14 cellular contexts compared by ENCODE assay signal in genomic region chr5:172920447-172920849, GRCh38. TPM values are rescaled to one million over a fixed set of nuclear protein-coding genes. Genes with fewer than 3 reads are reported as not detected.
A peak's percentile ranks its signal among the peaks of the same experiment; 100 is the strongest.
DNase-seq lines count a peak whose midpoint lies in the region; ATAC-seq and TF ChIP-seq lines count a peak whose summit lies in the region.
"Had no signal": no experiment of that assay in that cellular context is flagged by ENCODE, and none has a peak within 500 bp of the region (broad histone marks: within the 10 kb centered on the region; RNA-seq: fewer than 3 reads in every experiment).

No MANE protein-coding gene starts in this region.

- H3K4me3 Mint-ChIP-seq in activated naive CD8-positive, alpha-beta T cell treated with anti-CD3 and anti-CD28 coated beads for 36 hours = no peak overlapping the region

- TF ChIP-seq POLR2A in esophagus muscularis mucosa (IDR thresholded peaks at IDR 0.05; ENCODE audit: low read depth) (no peak), ovary (IDR thresholded peaks at IDR 0.05) (no peak), spleen (IDR thresholded peaks at IDR 0.05) (no peak)

- no peak overlapping the region for H3K27ac Mint-ChIP-seq in activated naive CD8-positive, alpha-beta T cell treated with anti-CD3 and anti-CD28 coated beads for 36 hours

- H3K4me3 ChIP-seq in AG10803 (ENCODE audit: low read length) = no peak overlapping the region
- H3K4me3 ChIP-seq in esophagus muscularis mucosa = no peak overlapping the region
- no peak overlapping the region for H3K4me3 ChIP-seq in ovary
- H3K4me3 ChIP-seq in spleen = no peak overlapping the region
- H3K4me3 ChIP-seq: prostate gland had no signal

- H3K9me3 ChIP-seq in esophagus muscularis mucosa = no peaks in the 10 kb centered on the region
- no peaks in the 10 kb centered on the region for H3K9me3 ChIP-seq in ovary
- H3K9me3 ChIP-seq in spleen = no peaks in the 10 kb centered on the region
- H3K9me3 ChIP-seq: prostate gland had no signal

- no peak for TF ChIP-seq CTCF in AG10803 (conservative IDR thresholded peaks at IDR 0.05; ENCODE audit: low read length)
- TF ChIP-seq CTCF in esophagus muscularis mucosa (IDR thresholded peaks at IDR 0.05) = no peak
- TF ChIP-seq CTCF in omental fat pad (IDR thresholded peaks at IDR 0.05) = no peak
- no peak for TF ChIP-seq CTCF in ovary (IDR thresholded peaks at IDR 0.05)
- TF ChIP-seq CTCF in spleen (IDR thresholded peaks at IDR 0.05 in 8 of 11, conservative IDR thresholded peaks at IDR 0.05 in 3 of 11) = no peak

- H3K4me1 ChIP-seq in esophagus muscularis mucosa = peaks cover 4 to 30% (median 26%) of the 10 kb centered on the region in 4 donors
- H3K4me1 ChIP-seq in ovary (ENCODE audit: insufficient read depth) = no peaks in the 10 kb centered on the region
- H3K4me1 ChIP-seq in spleen = peaks cover 0 to 27% (median 0%) of the 10 kb centered on the region in 6 donors
- H3K4me1 ChIP-seq: prostate gland had no signal

- DNase-seq in AG10803 (ENCODE audit: low read depth) (peak; percentile 77), RKO (ENCODE audit: low spot score) (peak; percentile 54), esophagus muscularis mucosa (ENCODE audit: extremely low spot score) (no peak), omental fat pad (ENCODE audit: low spot score) (no peak), COLO668 (lab: John Stamatoyannopoulos, UW; ENCODE audit: unreplicated experiment) (no peak), ovary (no peak), spleen (no peak)
- no peak for DNase-seq in activated naive CD8-positive, alpha-beta T cell treated with anti-CD3 and anti-CD28 coated beads for 36 hours
- DNase-seq: activated CD4-positive, alpha-beta T cell treated with anti-CD3 and anti-CD28 coated beads for 48 hours; amniotic stem cell; COR-L47; KG1; stimulated activated CD8-positive, alpha-beta memory T cell treated with anti-CD3 and anti-CD28 coated beads, Interleukin-4, amount 100 ng/mL, for 48 hours had no signal

- peak overlapping the region; percentile 66 to 92 (median 84) for H3K27ac ChIP-seq in esophagus muscularis mucosa (replicated peaks in 1 of 4)
- H3K27ac ChIP-seq in ovary = no peak overlapping the region
- H3K27ac ChIP-seq in spleen = no peak overlapping the region

- 59% methylated on average over 5 of the region's 13 CpGs for WGBS in esophagus muscularis mucosa
- WGBS in ovary, 3 donors = 73 to 74% (median 73%) methylated on average over 12 to 13 of the region's 13 CpGs
- 83 to 97% (median 89%) methylated on average over 11 to 13 of the region's 13 CpGs for WGBS in spleen, 5 donors

- H3K27me3 ChIP-seq in esophagus muscularis mucosa (no peaks in the 10 kb centered on the region), ovary (no peaks in the 10 kb centered on the region), spleen (replicated peaks in 1 of 7) (no peaks in the 10 kb centered on the region)

- H3K4me1 Mint-ChIP-seq in activated naive CD8-positive, alpha-beta T cell treated with anti-CD3 and anti-CD28 coated beads for 36 hours = peaks cover 17% of the 10 kb centered on the region

- H3K36me3 Mint-ChIP-seq in activated naive CD8-positive, alpha-beta T cell treated with anti-CD3 and anti-CD28 coated beads for 36 hours = peaks cover 9% of the 10 kb centered on the region

- intact Hi-C loops in esophagus muscularis mucosa (cut with DNase I) = no loop called here
- intact Hi-C loops in ovary (cut with DNase I) = no loop called here
- intact Hi-C loops in spleen (cut with DNase I; ENCODE audit: low total_unique reads) = no loop called here

- ATAC-seq in omental fat pad (ENCODE audit: low FRiP score) = peak; percentile 62

- no peaks in the 10 kb centered on the region for H3K9me3 Mint-ChIP-seq in activated naive CD8-positive, alpha-beta T cell treated with anti-CD3 and anti-CD28 coated beads for 36 hours

- H3K36me3 ChIP-seq in esophagus muscularis mucosa (peaks cover 13 to 81% (median 60%) of the 10 kb centered on the region in 4 donors), ovary (no peaks in the 10 kb centered on the region), spleen (peaks cover 0 to 96% (median 54%) of the 10 kb centered on the region in 6 donors)

- TF ChIP-seq EP300 in esophagus muscularis mucosa (IDR thresholded peaks at IDR 0.05) (peak; percentile 93), ovary (IDR thresholded peaks at IDR 0.05) (no peak)

- H3K27me3 Mint-ChIP-seq in activated naive CD8-positive, alpha-beta T cell treated with anti-CD3 and anti-CD28 coated beads for 36 hours = no peaks in the 10 kb centered on the region

RNA-seq across cellular contexts. Expression of gene RPL26L1, which starts 38.8 kb away (rescaled TPM):
- total RNA-seq in esophagus muscularis mucosa (10 to 100 TPM; 17.8 to 25.8 (median 22.1) TPM), omental fat pad (10 to 100 TPM; 20.5 to 29.1 (median 26.1) TPM), ovary (10 to 100 TPM; 19.8 to 34.8 (median 24.3) TPM), spleen (10 to 100 TPM; 10.6 to 36.8 (median 16.9) TPM)
- 100 to 1,000 TPM in 1 of 2 experiments, 10 to 100 TPM in 1; 96.4 to 101 TPM for total RNA-seq in activated naive CD8-positive, alpha-beta T cell treated with anti-CD3 and anti-CD28 coated beads for 36 hours
- polyA plus RNA-seq in ovary (10 to 100 TPM; 36.3 to 42.2 TPM), spleen (10 to 100 TPM; 31.0 to 56.4 (median 46.4) TPM)

Comparison
In these comparisons a context has a peak if more than half of its experiments do, and no peak if none do; other contexts are left out.
1. DNase-seq: peak in AG10803 (single experiment) and RKO (single experiment); none in esophagus muscularis mucosa (single experiment), omental fat pad (single experiment), COLO668 (single experiment), activated naive CD8-positive, alpha-beta T cell treated with anti-CD3 and anti-CD28 coated beads for 36 hours (single experiment), ovary (0 of 5) and spleen (single experiment).
2. H3K27ac ChIP-seq: peak in esophagus muscularis mucosa (4 of 4); none in ovary (0 of 2) and spleen (0 of 8).